Comparison of ENCODE assay signal across 19 cellular contexts in the genomic region with DNA sequence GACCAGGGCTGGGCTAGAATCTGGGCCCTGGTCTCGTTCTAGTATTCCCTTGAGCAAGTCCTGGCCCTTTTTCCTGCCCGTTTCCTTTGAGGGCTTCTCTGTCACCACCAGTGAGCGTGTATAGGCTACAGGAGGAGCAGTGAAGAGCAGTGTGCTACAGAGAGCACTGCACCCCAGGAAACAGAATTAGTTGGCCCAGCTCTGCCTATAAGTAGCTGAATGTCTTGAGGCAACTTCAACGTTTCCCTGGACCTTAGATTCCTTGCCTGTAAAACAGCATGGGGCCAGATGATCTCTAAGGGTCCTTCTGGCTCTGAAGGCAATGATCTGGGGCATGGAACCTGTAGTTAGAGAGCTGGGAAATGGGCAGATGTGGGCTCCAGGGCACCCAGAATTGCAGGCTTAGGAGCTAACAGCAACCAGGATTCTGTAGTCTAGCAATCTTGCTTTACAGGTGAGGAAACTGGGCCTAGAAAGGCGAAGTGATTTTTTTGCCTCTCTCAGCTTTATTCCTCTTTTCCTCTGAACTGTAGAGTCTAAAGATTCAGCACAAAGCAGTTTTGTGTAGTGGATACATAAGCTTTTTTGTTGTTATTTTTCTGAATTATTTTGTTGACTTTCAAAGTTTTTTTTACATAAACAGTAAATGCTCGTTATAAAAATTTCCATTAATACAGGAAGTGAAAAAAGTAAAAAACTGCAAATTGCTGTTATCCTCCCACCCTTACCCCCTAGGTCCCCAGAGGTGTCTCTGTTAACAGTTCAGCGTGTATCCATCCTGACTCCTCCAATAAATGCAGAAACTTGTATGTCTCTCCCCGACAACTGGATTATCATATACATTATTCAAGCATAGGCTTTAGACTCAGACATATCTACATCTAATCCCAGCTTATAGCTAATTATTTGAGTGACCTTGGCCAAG. TPM values are rescaled to one million over a fixed set of nuclear protein-coding genes. Genes with fewer than 3 reads are reported as not detected.
A peak's percentile ranks its signal among the peaks of the same experiment; 100 is the strongest.
DNase-seq lines count a peak whose midpoint lies in the region; ATAC-seq and TF ChIP-seq lines count a peak whose summit lies in the region.
"Had no signal": no experiment of that assay in that cellular context is flagged by ENCODE, and none has a peak within 500 bp of the region (broad histone marks: within the 10 kb centered on the region; RNA-seq: fewer than 3 reads in every experiment).

No MANE protein-coding gene starts in this region.

- TF ChIP-seq CTCF in activated CD8-positive, alpha-beta T cell treated with anti-CD3 and anti-CD28 coated beads for 36 hours (IDR thresholded peaks at IDR 0.05): no peak
- TF ChIP-seq CTCF in GM23338 (conservative IDR thresholded peaks at IDR 0.05; ENCODE audit: low read depth in 2 of 2) (no peak), chondrocyte (IDR thresholded peaks at IDR 0.05) (no peak), smooth muscle cell (IDR thresholded peaks at IDR 0.05; ENCODE audit: borderline replicate concordance, insufficient read depth, poor library complexity, severe bottlenecking) (no peak), GM13977 (IDR thresholded peaks at IDR 0.05; ENCODE audit: extremely low read depth, insufficient read depth, missing control alignments) (no peak)

- H4K20me1 ChIP-seq in GM23338 (replicated peaks; ENCODE audit: insufficient read depth) (no peaks in the 10 kb centered on the region), smooth muscle cell (ENCODE audit: low read depth) (no peaks in the 10 kb centered on the region)

- no peaks in the 10 kb centered on the region for H3K9me3 ChIP-seq in smooth muscle cell (replicated peaks; ENCODE audit: low read depth)

- H3K4me1 ChIP-seq in GM23338 (ENCODE audit: insufficient read depth) (peaks cover 8% of the 10 kb centered on the region; the same call in 1 of the 2 replicates), smooth muscle cell (ENCODE audit: low read depth) (peaks cover 13% of the 10 kb centered on the region)
- H3K4me1 ChIP-seq: foreskin keratinocyte had no signal

- no peaks in the 10 kb centered on the region for H3K27me3 ChIP-seq in GM23338 (ENCODE audit: insufficient read depth)
- H3K27me3 ChIP-seq in smooth muscle cell (ENCODE audit: low read depth): no peaks in the 10 kb centered on the region

- H3K27ac ChIP-seq in GM23338 (ENCODE audit: low read depth) (no peak overlapping the region), smooth muscle cell (ENCODE audit: low read depth) (no peak overlapping the region)
- H3K27ac ChIP-seq: foreskin keratinocyte had no signal

- no peak overlapping the region for H3K4me3 Mint-ChIP-seq in activated CD8-positive, alpha-beta T cell treated with anti-CD3 and anti-CD28 coated beads, Interleukin-2, amount 10 ng/mL, durations not matched to agents 7 days and 5 days
- no peak overlapping the region for H3K4me3 Mint-ChIP-seq in activated CD8-positive, alpha-beta T cell treated with anti-CD3 and anti-CD28 coated beads for 36 hours
- H3K4me3 Mint-ChIP-seq in GM23338 (no peak overlapping the region), chondrocyte (ENCODE audit: unreplicated experiment) (no peak overlapping the region)
- H3K4me3 Mint-ChIP-seq: stimulated activated naive CD8-positive, alpha-beta T cell treated with anti-CD3 and anti-CD28 coated beads, Interleukin-15, amount 100 ng/mL, for 72 hours had no signal

- H3K27ac Mint-ChIP-seq in activated CD8-positive, alpha-beta T cell treated with anti-CD3 and anti-CD28 coated beads, Interleukin-2, amount 10 ng/mL, durations not matched to agents 7 days and 5 days: no peak overlapping the region
- no peak overlapping the region for H3K27ac Mint-ChIP-seq in activated CD8-positive, alpha-beta T cell treated with anti-CD3 and anti-CD28 coated beads for 36 hours
- no peak overlapping the region for H3K27ac Mint-ChIP-seq in GM23338
- H3K27ac Mint-ChIP-seq in chondrocyte (ENCODE audit: unreplicated experiment): peak overlapping the region; percentile 57
- H3K27ac Mint-ChIP-seq: stimulated activated naive CD8-positive, alpha-beta T cell treated with anti-CD3 and anti-CD28 coated beads, Interleukin-15, amount 100 ng/mL, for 72 hours had no signal

- no peak overlapping the region for H3K4me2 ChIP-seq in GM23338
- no peak overlapping the region for H3K4me2 ChIP-seq in smooth muscle cell

- H3F3A ChIP-seq in GM23338 (replicated peaks; ENCODE audit: low read depth) (no peaks in the 10 kb centered on the region), smooth muscle cell (ENCODE audit: low read depth) (peaks cover 15% of the 10 kb centered on the region)

- in situ Hi-C loops in GM13977 (cut with MboI; ENCODE audit: low pct_unique_long_range_greater_than_20kb, low sequenced_read_pairs, unreplicated experiment): no loop called here

- peak; percentile 15 for DNase-seq in activated CD8-positive, alpha-beta T cell treated with anti-CD3 and anti-CD28 coated beads, Interleukin-2, amount 10 ng/mL, durations not matched to agents 7 days and 5 days
- no peak for DNase-seq in activated CD8-positive, alpha-beta T cell treated with anti-CD3 and anti-CD28 coated beads for 36 hours
- no peak for DNase-seq in GM23338 (ENCODE audit: low spot score)
- no peak for DNase-seq in chondrocyte (ENCODE audit: low spot score)
- no peak for DNase-seq in smooth muscle cell (lab: John Stamatoyannopoulos, UW; ENCODE audit: unreplicated experiment)
- DNase-seq in activated naive CD4-positive, alpha-beta T cell treated with anti-CD3 and anti-CD28 coated beads, Interleukin-2, amount 50 U/mL, for 16 hours: no peak
- no peak for DNase-seq in NCI-H446 treated with DMSO at 0.1 percent for 48 hours (lab: John Stamatoyannopoulos, UW)
- no peak for DNase-seq in GM13977 (ENCODE audit: low spot score)
- DNase-seq: ACHN; activated T-cell treated with anti-CD3 and anti-CD28 coated beads, Interleukin-2, amount 50 U/mL, for 48 hours; amniotic stem cell; foreskin keratinocyte; GF-D8; MM.1S; NCI-H1930; stimulated activated CD4-positive, alpha-beta T cell treated with anti-CD3 and anti-CD28 coated beads, Interleukin-12 subunit alpha, Interleukin-12 subunit beta, amount 100 ng/mL, for 4 hours; stimulated activated naive CD8-positive, alpha-beta T cell treated with anti-CD3 and anti-CD28 coated beads, Interleukin-15, amount 100 ng/mL, for 72 hours had no signal

- no peaks in the 10 kb centered on the region for H3K36me3 ChIP-seq in GM23338 (ENCODE audit: insufficient read depth)
- H3K36me3 ChIP-seq in smooth muscle cell (ENCODE audit: low read depth): no peaks in the 10 kb centered on the region

- H2AFZ ChIP-seq in GM23338 (peak overlapping the region; percentile 43; the same call in 1 of the 2 replicates), smooth muscle cell (ENCODE audit: low read depth) (peak overlapping the region; percentile 42)

- peaks cover 10% of the 10 kb centered on the region for H3K27me3 Mint-ChIP-seq in activated CD8-positive, alpha-beta T cell treated with anti-CD3 and anti-CD28 coated beads, Interleukin-2, amount 10 ng/mL, durations not matched to agents 7 days and 5 days (ENCODE audit: low read depth)
- no peaks in the 10 kb centered on the region for H3K27me3 Mint-ChIP-seq in activated CD8-positive, alpha-beta T cell treated with anti-CD3 and anti-CD28 coated beads for 36 hours
- H3K27me3 Mint-ChIP-seq in GM23338 (ENCODE audit: insufficient read depth, low read depth, poor library complexity) (peaks cover 5% of the 10 kb centered on the region), chondrocyte (ENCODE audit: low read depth) (no peaks in the 10 kb centered on the region)

- H3K9me3 Mint-ChIP-seq in activated CD8-positive, alpha-beta T cell treated with anti-CD3 and anti-CD28 coated beads, Interleukin-2, amount 10 ng/mL, durations not matched to agents 7 days and 5 days (ENCODE audit: insufficient read depth): no peaks in the 10 kb centered on the region
- H3K9me3 Mint-ChIP-seq in activated CD8-positive, alpha-beta T cell treated with anti-CD3 and anti-CD28 coated beads for 36 hours: no peaks in the 10 kb centered on the region
- H3K9me3 Mint-ChIP-seq in GM23338 (no peaks in the 10 kb centered on the region), chondrocyte (ENCODE audit: low read depth) (no peaks in the 10 kb centered on the region)
- H3K9me3 Mint-ChIP-seq: stimulated activated naive CD8-positive, alpha-beta T cell treated with anti-CD3 and anti-CD28 coated beads, Interleukin-15, amount 100 ng/mL, for 72 hours had no signal

- CTCF ChIA-PET in activated CD8-positive, alpha-beta T cell treated with anti-CD3 and anti-CD28 coated beads, Interleukin-2, amount 10 ng/mL, durations not matched to agents 7 days and 5 days (lab: Charles Lee): interaction anchor here (0.7 to 3.1 kb wide), 7 partner anchors 10 to 108 kb away, joined by 3 to 10 read pairs (median 5); partner anchors contain the start of gene CDC27
- CTCF ChIA-PET in activated CD8-positive, alpha-beta T cell treated with anti-CD3 and anti-CD28 coated beads for 36 hours (lab: Charles Lee): interaction anchor here (1.7 kb wide), 1 partner anchor 408 kb away, joined by 8 read pairs; no protein-coding TSS in a partner anchor

- ATAC-seq in activated CD8-positive, alpha-beta T cell treated with anti-CD3 and anti-CD28 coated beads, Interleukin-2, amount 10 ng/mL, durations not matched to agents 7 days and 5 days: no peak
- ATAC-seq in activated CD8-positive, alpha-beta T cell treated with anti-CD3 and anti-CD28 coated beads for 36 hours: no peak
- no peak for ATAC-seq in GM23338
- ATAC-seq: foreskin keratinocyte; HCT116; stimulated activated naive CD8-positive, alpha-beta T cell treated with anti-CD3 and anti-CD28 coated beads, Interleukin-15, amount 100 ng/mL, for 72 hours had no signal

- H3K79me2 ChIP-seq in GM23338 (replicated peaks; ENCODE audit: insufficient read depth) (no peaks in the 10 kb centered on the region), smooth muscle cell (ENCODE audit: low read depth) (no peaks in the 10 kb centered on the region)

- H3K4me1 Mint-ChIP-seq in activated CD8-positive, alpha-beta T cell treated with anti-CD3 and anti-CD28 coated beads, Interleukin-2, amount 10 ng/mL, durations not matched to agents 7 days and 5 days (ENCODE audit: low read depth): peaks cover 47% of the 10 kb centered on the region
- peaks cover 44% of the 10 kb centered on the region for H3K4me1 Mint-ChIP-seq in activated CD8-positive, alpha-beta T cell treated with anti-CD3 and anti-CD28 coated beads for 36 hours (ENCODE audit: low read depth)
- H3K4me1 Mint-ChIP-seq in GM23338 (peaks cover 13% of the 10 kb centered on the region), chondrocyte (ENCODE audit: low read depth) (peaks cover 63% of the 10 kb centered on the region)

- no peak overlapping the region for H3K9ac ChIP-seq in smooth muscle cell (ENCODE audit: low read depth)

- H3K9me2 ChIP-seq in GM23338 (ENCODE audit: insufficient read depth): no peaks in the 10 kb centered on the region

- 82% methylated on average over 8 of the region's 8 CpGs for WGBS in smooth muscle cell (ENCODE audit: low lambda C conversion rate)

- intact Hi-C loops in activated CD8-positive, alpha-beta T cell treated with anti-CD3 and anti-CD28 coated beads for 36 hours (cut with micrococcal nuclease): no loop called here

- H3K36me3 Mint-ChIP-seq in activated CD8-positive, alpha-beta T cell treated with anti-CD3 and anti-CD28 coated beads, Interleukin-2, amount 10 ng/mL, durations not matched to agents 7 days and 5 days (ENCODE audit: low read depth): peaks cover 4% of the 10 kb centered on the region
- no peaks in the 10 kb centered on the region for H3K36me3 Mint-ChIP-seq in activated CD8-positive, alpha-beta T cell treated with anti-CD3 and anti-CD28 coated beads for 36 hours (ENCODE audit: low read depth)
- H3K36me3 Mint-ChIP-seq in GM23338 (ENCODE audit: low read depth) (no peaks in the 10 kb centered on the region), chondrocyte (ENCODE audit: low read depth) (no peaks in the 10 kb centered on the region)

- no peak overlapping the region for H3K4me3 ChIP-seq in GM23338
- no peak overlapping the region for H3K4me3 ChIP-seq in smooth muscle cell

- POLR2A ChIA-PET in activated CD8-positive, alpha-beta T cell treated with anti-CD3 and anti-CD28 coated beads, Interleukin-2, amount 10 ng/mL, durations not matched to agents 7 days and 5 days (lab: Charles Lee): interaction anchor here (0.8 kb wide), 1 partner anchor 14 kb away, joined by 4 read pairs; no protein-coding TSS in a partner anchor
- POLR2A ChIA-PET in activated CD8-positive, alpha-beta T cell treated with anti-CD3 and anti-CD28 coated beads for 36 hours (lab: Charles Lee): interaction anchor here (0.6 to 3.0 kb wide), 4 partner anchors 12 to 282 kb away, joined by 3 to 14 read pairs (median 3); no protein-coding TSS in a partner anchor

RNA-seq across cellular contexts. Expression of gene MYL4, which starts 1.7 kb away (rescaled TPM):
- total RNA-seq in activated CD8-positive, alpha-beta T cell treated with anti-CD3 and anti-CD28 coated beads, Interleukin-2, amount 10 ng/mL, durations not matched to agents 7 days and 5 days: not detected
- total RNA-seq in activated CD8-positive, alpha-beta T cell treated with anti-CD3 and anti-CD28 coated beads for 36 hours: not detected
- total RNA-seq in GM23338 (2014; rRNA removed; shearing (Covaris generic)): not detected in 2 replicates
- polyA plus RNA-seq in GM23338 (2016; fragmentation: Nextera tagmentation; extraction: Ambion mirVana): 0.44 and 2.5 TPM in 2 replicates
- 0.51 to 1.9 TPM (median 1.1 TPM) in 3 replicates for total RNA-seq in chondrocyte
- total RNA-seq in smooth muscle cell: 6.5 and 8.3 TPM in 2 replicates
- 6.5 and 7.7 TPM in 2 replicates for polyA plus RNA-seq in smooth muscle cell
- total RNA-seq: foreskin keratinocyte, NCI-H460 had no signal
- polyA plus RNA-seq: foreskin keratinocyte had no signal

RNA-seq across cellular contexts. Expression of gene CDC27, which starts 18.3 kb away (rescaled TPM):
- total RNA-seq in activated CD8-positive, alpha-beta T cell treated with anti-CD3 and anti-CD28 coated beads, Interleukin-2, amount 10 ng/mL, durations not matched to agents 7 days and 5 days: 100 to 1,000 TPM; 133 to 138 TPM
- total RNA-seq in activated CD8-positive, alpha-beta T cell treated with anti-CD3 and anti-CD28 coated beads for 36 hours: 100 to 1,000 TPM; 103 TPM
- total RNA-seq in GM23338 (2014; rRNA removed; shearing (Covaris generic)): 47.9 and 49.7 TPM in 2 replicates
- 73.0 and 85.5 TPM in 2 replicates for polyA plus RNA-seq in GM23338 (2016; fragmentation: Nextera tagmentation; extraction: Ambion mirVana)
- total RNA-seq in chondrocyte: 121 to 133 TPM (median 128 TPM) in 3 replicates
- 94.2 and 101 TPM in 2 replicates for total RNA-seq in smooth muscle cell
- 53.1 and 61.5 TPM in 2 replicates for polyA plus RNA-seq in smooth muscle cell

RNA-seq across cellular contexts. Expression of gene ITGB3, which starts 46.2 kb away (rescaled TPM):
- under 1 TPM; 0.29 to 0.73 TPM for total RNA-seq in activated CD8-positive, alpha-beta T cell treated with anti-CD3 and anti-CD28 coated beads, Interleukin-2, amount 10 ng/mL, durations not matched to agents 7 days and 5 days
- total RNA-seq in activated CD8-positive, alpha-beta T cell treated with anti-CD3 and anti-CD28 coated beads for 36 hours: not detected
- total RNA-seq in GM23338 (2014; rRNA removed; shearing (Covaris generic)): 0.52 TPM in 1 of 2 replicates, not detected in the other
- polyA plus RNA-seq in GM23338 (2016; fragmentation: Nextera tagmentation; extraction: Ambion mirVana): 0.07 TPM in 1 of 2 replicates, not detected in the other
- 0.85 to 11.4 TPM (median 10.5 TPM) in 3 replicates for total RNA-seq in chondrocyte
- total RNA-seq in smooth muscle cell: 5.1 and 7.9 TPM in 2 replicates
- 3.9 and 5.2 TPM in 2 replicates for polyA plus RNA-seq in smooth muscle cell
- total RNA-seq: NCI-H460 had no signal
